In genomic region chr4:147643616-147644015, GRCh38 we compare ENCODE assay signal across 17 cellular contexts. TPM values are rescaled to one million over a fixed set of nuclear protein-coding genes. Genes with fewer than 3 reads are reported as not detected.
A peak's percentile ranks its signal among the peaks of the same experiment; 100 is the strongest.
DNase-seq lines count a peak whose midpoint lies in the region; ATAC-seq, FAIRE-seq and TF ChIP-seq lines count a peak whose summit lies in the region.
"Had no signal": no experiment of that assay in that cellular context is flagged by ENCODE, and none has a peak within 500 bp of the region (broad histone marks: within the 10 kb centered on the region; RNA-seq: fewer than 3 reads in every experiment).

No MANE protein-coding gene starts in this region.

- H3K4me3 Mint-ChIP-seq in activated naive CD4-positive, alpha-beta T cell treated with anti-CD3 and anti-CD28 coated beads, Interleukin-2, amount 50 U/mL, for 24 hours: no peak overlapping the region
- H3K4me3 Mint-ChIP-seq in WTC11: no peak overlapping the region
- no peak overlapping the region for H3K4me3 Mint-ChIP-seq in activated CD8-positive, alpha-beta memory T cell treated with anti-CD3 and anti-CD28 coated beads, Interleukin-2, amount 10 ng/mL, durations not matched to agents 7 days and 5 days
- H3K4me3 Mint-ChIP-seq: B cell; CD4-positive, alpha-beta T cell; CD8-positive, alpha-beta T cell had no signal

- DNase-seq in activated naive CD4-positive, alpha-beta T cell treated with Interleukin-2 at 50 U/mL for 16 hours: no peak
- DNase-seq in GM12892 (ENCODE audit: insufficient read length): no peak
- no peak for DNase-seq in WTC11 (ENCODE audit: low spot score)
- no peak for DNase-seq in activated CD8-positive, alpha-beta memory T cell treated with anti-CD3 and anti-CD28 coated beads, Interleukin-2, amount 10 ng/mL, durations not matched to agents 7 days and 5 days
- DNase-seq: AML-193; Caco-2; Calu3; CD4-positive, alpha-beta T cell; CD8-positive, alpha-beta T cell; DMS79 treated with DMSO at 0.1 percent for 48 hours; GF-D8 had no signal

- H3K36me3 Mint-ChIP-seq in activated naive CD4-positive, alpha-beta T cell treated with anti-CD3 and anti-CD28 coated beads, Interleukin-2, amount 50 U/mL, for 24 hours: peaks cover 35% of the 10 kb centered on the region
- H3K36me3 Mint-ChIP-seq in WTC11: peaks cover 31% of the 10 kb centered on the region
- H3K36me3 Mint-ChIP-seq in activated CD8-positive, alpha-beta memory T cell treated with anti-CD3 and anti-CD28 coated beads, Interleukin-2, amount 10 ng/mL, durations not matched to agents 7 days and 5 days: peaks cover 55% of the 10 kb centered on the region

- POLR2A ChIA-PET in WTC11 (lab: Charles Lee): no interaction called here

- no peaks in the 10 kb centered on the region for H3K27me3 Mint-ChIP-seq in activated naive CD4-positive, alpha-beta T cell treated with anti-CD3 and anti-CD28 coated beads, Interleukin-2, amount 50 U/mL, for 24 hours
- H3K27me3 Mint-ChIP-seq in WTC11 (ENCODE audit: low read depth): no peaks in the 10 kb centered on the region
- no peaks in the 10 kb centered on the region for H3K27me3 Mint-ChIP-seq in activated CD8-positive, alpha-beta memory T cell treated with anti-CD3 and anti-CD28 coated beads, Interleukin-2, amount 10 ng/mL, durations not matched to agents 7 days and 5 days
- H3K27me3 Mint-ChIP-seq: B cell; CD4-positive, alpha-beta T cell had no signal

- TF ChIP-seq CTCF in WTC11 (IDR thresholded peaks at IDR 0.05): no peak

- TF ChIP-seq POLR2A in GM12892 (IDR thresholded peaks at IDR 0.05; ENCODE audit: low read depth, low read length): no peak

- no peak for ATAC-seq in WTC11
- no peak for ATAC-seq in activated CD8-positive, alpha-beta memory T cell treated with anti-CD3 and anti-CD28 coated beads, Interleukin-2, amount 10 ng/mL, durations not matched to agents 7 days and 5 days
- ATAC-seq: A549; CD8-positive, alpha-beta T cell had no signal

- H3K9me3 Mint-ChIP-seq in activated naive CD4-positive, alpha-beta T cell treated with anti-CD3 and anti-CD28 coated beads, Interleukin-2, amount 50 U/mL, for 24 hours: peaks cover 8% of the 10 kb centered on the region
- peaks cover 13% of the 10 kb centered on the region; the same call in 1 of the 2 replicates for H3K9me3 Mint-ChIP-seq in WTC11
- H3K9me3 Mint-ChIP-seq in activated CD8-positive, alpha-beta memory T cell treated with anti-CD3 and anti-CD28 coated beads, Interleukin-2, amount 10 ng/mL, durations not matched to agents 7 days and 5 days (ENCODE audit: low read depth): peaks cover 3% of the 10 kb centered on the region
- H3K9me3 Mint-ChIP-seq: CD4-positive, alpha-beta T cell; CD8-positive, alpha-beta T cell had no signal

- H3K4me1 Mint-ChIP-seq in activated naive CD4-positive, alpha-beta T cell treated with anti-CD3 and anti-CD28 coated beads, Interleukin-2, amount 50 U/mL, for 24 hours: peaks cover 60% of the 10 kb centered on the region
- H3K4me1 Mint-ChIP-seq in WTC11: peaks cover 24% of the 10 kb centered on the region
- H3K4me1 Mint-ChIP-seq in activated CD8-positive, alpha-beta memory T cell treated with anti-CD3 and anti-CD28 coated beads, Interleukin-2, amount 10 ng/mL, durations not matched to agents 7 days and 5 days: peaks cover 20% of the 10 kb centered on the region

- H3K27ac Mint-ChIP-seq in activated naive CD4-positive, alpha-beta T cell treated with anti-CD3 and anti-CD28 coated beads, Interleukin-2, amount 50 U/mL, for 24 hours: peak overlapping the region; percentile 8
- no peak overlapping the region for H3K27ac Mint-ChIP-seq in WTC11
- no peak overlapping the region for H3K27ac Mint-ChIP-seq in activated CD8-positive, alpha-beta memory T cell treated with anti-CD3 and anti-CD28 coated beads, Interleukin-2, amount 10 ng/mL, durations not matched to agents 7 days and 5 days
- H3K27ac Mint-ChIP-seq: B cell; CD4-positive, alpha-beta T cell; CD8-positive, alpha-beta T cell had no signal

- CTCF ChIA-PET in WTC11 (lab: Charles Lee): interaction anchor here (1.0 kb wide), 1 partner anchor 223 kb away, joined by 7 read pairs; no protein-coding TSS in a partner anchor
- CTCF ChIA-PET in activated CD8-positive, alpha-beta memory T cell treated with anti-CD3 and anti-CD28 coated beads, Interleukin-2, amount 10 ng/mL, durations not matched to agents 7 days and 5 days (lab: Charles Lee): no interaction called here

- peak; percentile 9 for FAIRE-seq in GM12892 (lab: Jason Lieb, UNC)
- FAIRE-seq: A549, D721Med, G401.6, GM12891 had no signal

TF ChIP-seq in WTC11, 78 proteins besides CTCF, POLR2A, EP300 and RAD21:
- TF ChIP-seq RELA (CRISPR knock-in tag; IDR thresholded peaks at IDR 0.05; ENCODE audit: borderline replicate concordance): no peak
- TF ChIP-seq ZNF532 (CRISPR knock-in tag; IDR thresholded peaks at IDR 0.05; ENCODE audit: borderline replicate concordance): no peak
- TF ChIP-seq ZNF121 (CRISPR knock-in tag; IDR thresholded peaks at IDR 0.05): peak; percentile 84
- no peak for TF ChIP-seq ATF6 (CRISPR knock-in tag; IDR thresholded peaks at IDR 0.05)
- no peak for TF ChIP-seq ZNF416 (CRISPR knock-in tag; IDR thresholded peaks at IDR 0.05)
- no peak for TF ChIP-seq GRHL2 (CRISPR knock-in tag; IDR thresholded peaks at IDR 0.05; ENCODE audit: insufficient replicate concordance, severe bottlenecking)
- no peak for TF ChIP-seq ATF1 (CRISPR knock-in tag; IDR thresholded peaks at IDR 0.05)

RNA-seq across cellular contexts. Expression of gene TMEM184C, which starts 26.4 kb away (rescaled TPM):
- polyA plus RNA-seq in GM12892 (2012; ENCODE audit: missing spikeins): 11.2 TPM
- total RNA-seq in WTC11 (2021): 42.3 to 43.7 TPM (median 43.4 TPM) in 3 replicates
- total RNA-seq in activated CD8-positive, alpha-beta memory T cell treated with anti-CD3 and anti-CD28 coated beads, Interleukin-2, amount 10 ng/mL, durations not matched to agents 7 days and 5 days: 10 to 100 TPM; 18.5 to 27.2 TPM

RNA-seq across cellular contexts. Expression of gene PRMT9, which starts 40.3 kb away (rescaled TPM):
- 7.9 TPM for polyA plus RNA-seq in GM12892 (2012; ENCODE audit: missing spikeins)
- total RNA-seq in WTC11 (2021): 9.5 to 11.4 TPM (median 10.4 TPM) in 3 replicates
- total RNA-seq in activated CD8-positive, alpha-beta memory T cell treated with anti-CD3 and anti-CD28 coated beads, Interleukin-2, amount 10 ng/mL, durations not matched to agents 7 days and 5 days: 10 to 100 TPM; 11.9 to 12.0 TPM
